In genomic region chr5:160029540-160030139, GRCh38 we compare ENCODE assay signal across 16 cellular contexts.
"Had no signal": no experiment of that assay in that cellular context is flagged by ENCODE, and none has a peak within 500 bp of the region (broad histone marks: within the 10 kb centered on the region; RNA-seq: fewer than 3 reads in every experiment).

No MANE protein-coding gene starts in this region.

- H3K9me3 Mint-ChIP-seq: activated CD4-positive, alpha-beta T cell treated with anti-CD3 and anti-CD28 coated beads, Interleukin-2, amount 10 ng/mL, durations not matched to agents 7 days and 5 days; activated naive CD8-positive, alpha-beta T cell treated with anti-CD3 and anti-CD28 coated beads, Interleukin-2, amount 50 U/mL, for 24 hours; activated T-helper 1 cell treated with anti-CD3 and anti-CD28 coated beads, Interleukin-12 subunit alpha, Interleukin-12 subunit beta, Interleukin-2, Interleukin-4 antibody, amounts not matched to agents 30 ng/mL and 10 ng/mL and 1 ng/mL, durations not matched to agents 14 hours and 24 hours and 36 hours; mesothelial cell of epicardium had no signal

- H3K4me1 ChIP-seq: lower lobe of right lung had no signal

- H3K36me3 ChIP-seq: cardiac muscle cell had no signal

- ATAC-seq: activated naive CD8-positive, alpha-beta T cell treated with anti-CD3 and anti-CD28 coated beads, Interleukin-2, amount 50 U/mL, for 24 hours; lower lobe of right lung; sciatic nerve had no signal

- DNase-seq: activated CD4-positive, alpha-beta T cell treated with anti-CD3 and anti-CD28 coated beads, Interleukin-2, amount 10 ng/mL, durations not matched to agents 7 days and 5 days; activated CD8-positive, alpha-beta memory T cell treated with anti-CD3 and anti-CD28 coated beads, Interleukin-2, amount 50 U/mL, for 48 hours; activated naive CD4-positive, alpha-beta T cell; activated naive CD8-positive, alpha-beta T cell treated with anti-CD3 and anti-CD28 coated beads, Interleukin-2, amount 50 U/mL, for 24 hours; aorta; foreskin fibroblast; glutamatergic neuron; lower lobe of right lung; spleen; T-helper 9 cell; tibial artery had no signal

- H3K27ac ChIP-seq: lower lobe of right lung, spleen, tibial artery had no signal

- H3K4me3 Mint-ChIP-seq: activated CD4-positive, alpha-beta T cell treated with anti-CD3 and anti-CD28 coated beads, Interleukin-2, amount 10 ng/mL, durations not matched to agents 7 days and 5 days; activated naive CD8-positive, alpha-beta T cell treated with anti-CD3 and anti-CD28 coated beads, Interleukin-2, amount 50 U/mL, for 24 hours; activated T-helper 1 cell treated with anti-CD3 and anti-CD28 coated beads, Interleukin-12 subunit alpha, Interleukin-12 subunit beta, Interleukin-2, Interleukin-4 antibody, amounts not matched to agents 30 ng/mL and 10 ng/mL and 1 ng/mL, durations not matched to agents 14 hours and 24 hours and 36 hours; mesothelial cell of epicardium had no signal

- H3K27me3 ChIP-seq: cardiac muscle cell, esophagus muscularis mucosa, spleen, tibial artery had no signal

- H3K27ac Mint-ChIP-seq: activated CD4-positive, alpha-beta T cell treated with anti-CD3 and anti-CD28 coated beads, Interleukin-2, amount 10 ng/mL, durations not matched to agents 7 days and 5 days; activated naive CD8-positive, alpha-beta T cell treated with anti-CD3 and anti-CD28 coated beads, Interleukin-2, amount 50 U/mL, for 24 hours; activated T-helper 1 cell treated with anti-CD3 and anti-CD28 coated beads, Interleukin-12 subunit alpha, Interleukin-12 subunit beta, Interleukin-2, Interleukin-4 antibody, amounts not matched to agents 30 ng/mL and 10 ng/mL and 1 ng/mL, durations not matched to agents 14 hours and 24 hours and 36 hours; mesothelial cell of epicardium had no signal

- H3K27me3 Mint-ChIP-seq: activated CD4-positive, alpha-beta T cell treated with anti-CD3 and anti-CD28 coated beads, Interleukin-2, amount 10 ng/mL, durations not matched to agents 7 days and 5 days; activated naive CD8-positive, alpha-beta T cell treated with anti-CD3 and anti-CD28 coated beads, Interleukin-2, amount 50 U/mL, for 24 hours had no signal

- H3K4me3 ChIP-seq: cardiac muscle cell, esophagus muscularis mucosa, lower lobe of right lung, spleen, tibial artery had no signal

- H3K9me3 ChIP-seq: esophagus muscularis mucosa, lower lobe of right lung, spleen, tibial artery had no signal
